ENCODE assay signal across 1 cellular context in the genomic region with DNA sequence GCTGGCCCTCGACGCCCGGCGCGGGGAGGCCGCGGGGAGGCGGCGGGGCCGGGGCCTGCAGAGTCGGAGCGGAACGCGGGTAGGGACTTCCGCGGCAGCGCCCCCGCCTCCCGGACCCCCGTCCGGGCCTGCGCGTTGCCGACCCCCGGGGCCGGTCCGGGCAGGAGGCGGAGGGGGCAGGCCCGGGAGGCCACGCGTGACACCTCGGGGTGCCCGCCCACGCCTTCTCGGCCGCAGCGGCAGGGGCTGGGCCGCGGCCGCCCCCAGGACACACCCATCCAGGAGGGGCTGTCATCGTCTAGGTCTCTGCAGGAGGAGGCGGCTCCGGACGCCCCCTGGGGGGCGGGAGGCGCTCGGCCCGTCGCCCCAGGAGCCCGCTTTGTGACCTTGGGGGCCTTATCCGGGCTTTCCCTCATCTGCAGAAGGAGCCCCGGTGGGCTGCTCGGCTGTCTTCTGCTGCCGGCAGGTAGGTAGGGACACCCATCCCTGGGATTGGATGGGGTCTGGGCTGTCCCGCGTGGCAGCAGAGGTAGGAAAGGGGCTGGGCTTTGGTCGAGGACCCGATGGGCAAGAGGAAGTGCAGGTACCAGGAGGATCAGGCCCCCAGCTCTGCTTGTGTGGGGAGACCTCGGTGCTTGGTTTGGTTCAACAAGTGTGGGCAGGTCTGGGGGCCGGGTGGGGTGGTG.
TF ChIP-seq lines count a peak whose summit lies in the region.

No MANE protein-coding gene starts in this region.

TF ChIP-seq in K562, 482 proteins besides CTCF, POLR2A, EP300 and RAD21 (continues in another document):
- TF ChIP-seq JUND (IDR thresholded peaks at IDR 0.05; ENCODE audit: borderline replicate concordance, low read depth, low read length) (peak; percentile 50; the same call in 1 of the 2 replicates), JUND (tag; IDR thresholded peaks at IDR 0.05; ENCODE audit: borderline replicate concordance, low read depth, low read length) (no peak), KLF13 (tag; IDR thresholded peaks at IDR 0.05; ENCODE audit: borderline replicate concordance, low read depth) (peak; percentile 83; the same call in 1 of the 2 replicates), MTA3 (IDR thresholded peaks at IDR 0.05; ENCODE audit: borderline replicate concordance) (peak; percentile 54), TBL1XR1 (IDR thresholded peaks at IDR 0.05; ENCODE audit: low read length in 2 of 2) (peak in 1 of 2 experiments; percentile 22; a peak in 1 of 4 replicates), HMG20B (CRISPR knock-in tag; IDR thresholded peaks at IDR 0.05) (no peak), CCNT2 (IDR thresholded peaks at IDR 0.05; ENCODE audit: borderline replicate concordance, extremely low read depth, insufficient read length, low read depth, low read length) (peak; percentile 65), TFAM (CRISPR knock-in tag; conservative IDR thresholded peaks at IDR 0.05) (no peak), TRIM24 (IDR thresholded peaks at IDR 0.05) (no peak), MYC (IDR thresholded peaks at IDR 0.05; ENCODE audit: low read depth, low read length) (peak; percentile 81), MYC (CRISPR knock-in tag; IDR thresholded peaks at IDR 0.05; ENCODE audit: borderline replicate concordance, low read depth) (no peak), TOE1 (IDR thresholded peaks at IDR 0.05; ENCODE audit: borderline replicate concordance) (peak; percentile 24; the same call in 1 of the 2 replicates), TOE1 (CRISPR knock-in tag; IDR thresholded peaks at IDR 0.05; ENCODE audit: borderline replicate concordance, low read depth) (no peak), EZH2 (IDR thresholded peaks at IDR 0.05; ENCODE audit: borderline replicate concordance, low read depth, low read length) (no peak), FOXM1 (IDR thresholded peaks at IDR 0.05; ENCODE audit: low read depth) (no peak), FOXM1 (CRISPR knock-in tag; IDR thresholded peaks at IDR 0.05; ENCODE audit: low read depth) (0 out of 2 replicates have a peak, but pooled peaks have one; percentile 38), ZNF282 (CRISPR knock-in tag; IDR thresholded peaks at IDR 0.05) (no peak), TSC22D4 (tag; IDR thresholded peaks at IDR 0.05) (no peak), NR2C1 (IDR thresholded peaks at IDR 0.05) (no peak), NR2C1 (tag; IDR thresholded peaks at IDR 0.05) (no peak), ZNF436 (CRISPR knock-in tag; IDR thresholded peaks at IDR 0.05) (no peak), TARDBP (IDR thresholded peaks at IDR 0.05) (no peak), BHLHE40 (IDR thresholded peaks at IDR 0.05; ENCODE audit: low read length) (peak; percentile 58), PCBP1 (IDR thresholded peaks at IDR 0.05; ENCODE audit: low read depth, low read length, poor library complexity, severe bottlenecking) (no peak), ZNF143 (CRISPR knock-in tag; IDR thresholded peaks at IDR 0.05) (no peak), HEY1 (CRISPR knock-in tag; IDR thresholded peaks at IDR 0.05; ENCODE audit: borderline replicate concordance) (no peak), CHD1 (IDR thresholded peaks at IDR 0.05; ENCODE audit: low read length) (peak; percentile 48), RFX1 (IDR thresholded peaks at IDR 0.05) (no peak), SMARCA4 (IDR thresholded peaks at IDR 0.05) (0 out of 2 replicates have a peak, but pooled peaks have one; percentile 24), KLF1 (tag; IDR thresholded peaks at IDR 0.05) (peak; percentile 46; the same call in 1 of the 2 replicates), RB1 (IDR thresholded peaks at IDR 0.05; ENCODE audit: low read depth) (peak; percentile 91), SIN3B (IDR thresholded peaks at IDR 0.05; ENCODE audit: low read depth) (peak; percentile 49; the same call in 1 of the 2 replicates), RNF2 (IDR thresholded peaks at IDR 0.05) (peak; percentile 29; the same call in 1 of the 2 replicates), ATF7 (IDR thresholded peaks at IDR 0.05) (peak; percentile 78), BMI1 (IDR thresholded peaks at IDR 0.05; ENCODE audit: low read length) (no peak)
- TF ChIP-seq, protein P1, sequence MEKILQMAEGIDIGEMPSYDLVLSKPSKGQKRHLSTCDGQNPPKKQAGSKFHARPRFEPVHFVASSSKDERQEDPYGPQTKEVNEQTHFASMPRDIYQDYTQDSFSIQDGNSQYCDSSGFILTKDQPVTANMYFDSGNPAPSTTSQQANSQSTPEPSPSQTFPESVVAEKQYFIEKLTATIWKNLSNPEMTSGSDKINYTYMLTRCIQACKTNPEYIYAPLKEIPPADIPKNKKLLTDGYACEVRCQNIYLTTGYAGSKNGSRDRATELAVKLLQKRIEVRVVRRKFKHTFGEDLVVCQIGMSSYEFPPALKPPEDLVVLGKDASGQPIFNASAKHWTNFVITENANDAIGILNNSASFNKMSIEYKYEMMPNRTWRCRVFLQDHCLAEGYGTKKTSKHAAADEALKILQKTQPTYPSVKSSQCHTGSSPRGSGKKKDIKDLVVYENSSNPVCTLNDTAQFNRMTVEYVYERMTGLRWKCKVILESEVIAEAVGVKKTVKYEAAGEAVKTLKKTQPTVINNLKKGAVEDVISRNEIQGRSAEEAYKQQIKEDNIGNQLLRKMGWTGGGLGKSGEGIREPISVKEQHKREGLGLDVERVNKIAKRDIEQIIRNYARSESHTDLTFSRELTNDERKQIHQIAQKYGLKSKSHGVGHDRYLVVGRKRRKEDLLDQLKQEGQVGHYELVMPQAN (IDR thresholded peaks at IDR 0.05; ENCODE audit: borderline replicate concordance) = peak; percentile 40; the same call in 1 of the 2 replicates
- TF ChIP-seq, protein P2, sequence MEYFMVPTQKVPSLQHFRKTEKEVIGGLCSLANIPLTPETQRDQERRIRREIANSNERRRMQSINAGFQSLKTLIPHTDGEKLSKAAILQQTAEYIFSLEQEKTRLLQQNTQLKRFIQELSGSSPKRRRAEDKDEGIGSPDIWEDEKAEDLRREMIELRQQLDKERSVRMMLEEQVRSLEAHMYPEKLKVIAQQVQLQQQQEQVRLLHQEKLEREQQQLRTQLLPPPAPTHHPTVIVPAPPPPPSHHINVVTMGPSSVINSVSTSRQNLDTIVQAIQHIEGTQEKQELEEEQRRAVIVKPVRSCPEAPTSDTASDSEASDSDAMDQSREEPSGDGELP (CRISPR knock-in tag; IDR thresholded peaks at IDR 0.05; ENCODE audit: borderline replicate concordance) = 0 out of 2 replicates have a peak, but pooled peaks have one; percentile 29
- TF ChIP-seq, protein P3, sequence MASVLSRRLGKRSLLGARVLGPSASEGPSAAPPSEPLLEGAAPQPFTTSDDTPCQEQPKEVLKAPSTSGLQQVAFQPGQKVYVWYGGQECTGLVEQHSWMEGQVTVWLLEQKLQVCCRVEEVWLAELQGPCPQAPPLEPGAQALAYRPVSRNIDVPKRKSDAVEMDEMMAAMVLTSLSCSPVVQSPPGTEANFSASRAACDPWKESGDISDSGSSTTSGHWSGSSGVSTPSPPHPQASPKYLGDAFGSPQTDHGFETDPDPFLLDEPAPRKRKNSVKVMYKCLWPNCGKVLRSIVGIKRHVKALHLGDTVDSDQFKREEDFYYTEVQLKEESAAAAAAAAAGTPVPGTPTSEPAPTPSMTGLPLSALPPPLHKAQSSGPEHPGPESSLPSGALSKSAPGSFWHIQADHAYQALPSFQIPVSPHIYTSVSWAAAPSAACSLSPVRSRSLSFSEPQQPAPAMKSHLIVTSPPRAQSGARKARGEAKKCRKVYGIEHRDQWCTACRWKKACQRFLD (CRISPR knock-in tag; IDR thresholded peaks at IDR 0.05) = peak; percentile 62; the same call in 1 of the 2 replicates
- TF ChIP-seq, protein P4, sequence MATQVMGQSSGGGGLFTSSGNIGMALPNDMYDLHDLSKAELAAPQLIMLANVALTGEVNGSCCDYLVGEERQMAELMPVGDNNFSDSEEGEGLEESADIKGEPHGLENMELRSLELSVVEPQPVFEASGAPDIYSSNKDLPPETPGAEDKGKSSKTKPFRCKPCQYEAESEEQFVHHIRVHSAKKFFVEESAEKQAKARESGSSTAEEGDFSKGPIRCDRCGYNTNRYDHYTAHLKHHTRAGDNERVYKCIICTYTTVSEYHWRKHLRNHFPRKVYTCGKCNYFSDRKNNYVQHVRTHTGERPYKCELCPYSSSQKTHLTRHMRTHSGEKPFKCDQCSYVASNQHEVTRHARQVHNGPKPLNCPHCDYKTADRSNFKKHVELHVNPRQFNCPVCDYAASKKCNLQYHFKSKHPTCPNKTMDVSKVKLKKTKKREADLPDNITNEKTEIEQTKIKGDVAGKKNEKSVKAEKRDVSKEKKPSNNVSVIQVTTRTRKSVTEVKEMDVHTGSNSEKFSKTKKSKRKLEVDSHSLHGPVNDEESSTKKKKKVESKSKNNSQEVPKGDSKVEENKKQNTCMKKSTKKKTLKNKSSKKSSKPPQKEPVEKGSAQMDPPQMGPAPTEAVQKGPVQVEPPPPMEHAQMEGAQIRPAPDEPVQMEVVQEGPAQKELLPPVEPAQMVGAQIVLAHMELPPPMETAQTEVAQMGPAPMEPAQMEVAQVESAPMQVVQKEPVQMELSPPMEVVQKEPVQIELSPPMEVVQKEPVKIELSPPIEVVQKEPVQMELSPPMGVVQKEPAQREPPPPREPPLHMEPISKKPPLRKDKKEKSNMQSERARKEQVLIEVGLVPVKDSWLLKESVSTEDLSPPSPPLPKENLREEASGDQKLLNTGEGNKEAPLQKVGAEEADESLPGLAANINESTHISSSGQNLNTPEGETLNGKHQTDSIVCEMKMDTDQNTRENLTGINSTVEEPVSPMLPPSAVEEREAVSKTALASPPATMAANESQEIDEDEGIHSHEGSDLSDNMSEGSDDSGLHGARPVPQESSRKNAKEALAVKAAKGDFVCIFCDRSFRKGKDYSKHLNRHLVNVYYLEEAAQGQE (CRISPR knock-in tag; IDR thresholded peaks at IDR 0.05; ENCODE audit: low read depth) = peak; percentile 52; the same call in 1 of the 2 replicates
- TF ChIP-seq, protein P5, sequence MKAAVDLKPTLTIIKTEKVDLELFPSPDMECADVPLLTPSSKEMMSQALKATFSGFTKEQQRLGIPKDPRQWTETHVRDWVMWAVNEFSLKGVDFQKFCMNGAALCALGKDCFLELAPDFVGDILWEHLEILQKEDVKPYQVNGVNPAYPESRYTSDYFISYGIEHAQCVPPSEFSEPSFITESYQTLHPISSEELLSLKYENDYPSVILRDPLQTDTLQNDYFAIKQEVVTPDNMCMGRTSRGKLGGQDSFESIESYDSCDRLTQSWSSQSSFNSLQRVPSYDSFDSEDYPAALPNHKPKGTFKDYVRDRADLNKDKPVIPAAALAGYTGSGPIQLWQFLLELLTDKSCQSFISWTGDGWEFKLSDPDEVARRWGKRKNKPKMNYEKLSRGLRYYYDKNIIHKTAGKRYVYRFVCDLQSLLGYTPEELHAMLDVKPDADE (conservative IDR thresholded peaks at IDR 0.05; ENCODE audit: control insufficient read depth, low read depth, low read length) = peak; percentile 80
- TF ChIP-seq, protein P6, sequence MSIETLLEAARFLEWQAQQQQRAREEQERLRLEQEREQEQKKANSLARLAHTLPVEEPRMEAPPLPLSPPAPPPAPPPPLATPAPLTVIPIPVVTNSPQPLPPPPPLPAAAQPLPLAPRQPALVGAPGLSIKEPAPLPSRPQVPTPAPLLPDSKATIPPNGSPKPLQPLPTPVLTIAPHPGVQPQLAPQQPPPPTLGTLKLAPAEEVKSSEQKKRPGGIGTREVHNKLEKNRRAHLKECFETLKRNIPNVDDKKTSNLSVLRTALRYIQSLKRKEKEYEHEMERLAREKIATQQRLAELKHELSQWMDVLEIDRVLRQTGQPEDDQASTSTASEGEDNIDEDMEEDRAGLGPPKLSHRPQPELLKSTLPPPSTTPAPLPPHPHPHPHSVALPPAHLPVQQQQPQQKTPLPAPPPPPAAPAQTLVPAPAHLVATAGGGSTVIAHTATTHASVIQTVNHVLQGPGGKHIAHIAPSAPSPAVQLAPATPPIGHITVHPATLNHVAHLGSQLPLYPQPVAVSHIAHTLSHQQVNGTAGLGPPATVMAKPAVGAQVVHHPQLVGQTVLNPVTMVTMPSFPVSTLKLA (conservative IDR thresholded peaks at IDR 0.05) = peak; percentile 33 to 73; a peak in 2 of 4 replicates
- TF ChIP-seq, protein P7, sequence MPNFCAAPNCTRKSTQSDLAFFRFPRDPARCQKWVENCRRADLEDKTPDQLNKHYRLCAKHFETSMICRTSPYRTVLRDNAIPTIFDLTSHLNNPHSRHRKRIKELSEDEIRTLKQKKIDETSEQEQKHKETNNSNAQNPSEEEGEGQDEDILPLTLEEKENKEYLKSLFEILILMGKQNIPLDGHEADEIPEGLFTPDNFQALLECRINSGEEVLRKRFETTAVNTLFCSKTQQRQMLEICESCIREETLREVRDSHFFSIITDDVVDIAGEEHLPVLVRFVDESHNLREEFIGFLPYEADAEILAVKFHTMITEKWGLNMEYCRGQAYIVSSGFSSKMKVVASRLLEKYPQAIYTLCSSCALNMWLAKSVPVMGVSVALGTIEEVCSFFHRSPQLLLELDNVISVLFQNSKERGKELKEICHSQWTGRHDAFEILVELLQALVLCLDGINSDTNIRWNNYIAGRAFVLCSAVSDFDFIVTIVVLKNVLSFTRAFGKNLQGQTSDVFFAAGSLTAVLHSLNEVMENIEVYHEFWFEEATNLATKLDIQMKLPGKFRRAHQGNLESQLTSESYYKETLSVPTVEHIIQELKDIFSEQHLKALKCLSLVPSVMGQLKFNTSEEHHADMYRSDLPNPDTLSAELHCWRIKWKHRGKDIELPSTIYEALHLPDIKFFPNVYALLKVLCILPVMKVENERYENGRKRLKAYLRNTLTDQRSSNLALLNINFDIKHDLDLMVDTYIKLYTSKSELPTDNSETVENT (CRISPR knock-in tag; IDR thresholded peaks at IDR 0.05) = peak; percentile 89
- TF ChIP-seq, protein P8, sequence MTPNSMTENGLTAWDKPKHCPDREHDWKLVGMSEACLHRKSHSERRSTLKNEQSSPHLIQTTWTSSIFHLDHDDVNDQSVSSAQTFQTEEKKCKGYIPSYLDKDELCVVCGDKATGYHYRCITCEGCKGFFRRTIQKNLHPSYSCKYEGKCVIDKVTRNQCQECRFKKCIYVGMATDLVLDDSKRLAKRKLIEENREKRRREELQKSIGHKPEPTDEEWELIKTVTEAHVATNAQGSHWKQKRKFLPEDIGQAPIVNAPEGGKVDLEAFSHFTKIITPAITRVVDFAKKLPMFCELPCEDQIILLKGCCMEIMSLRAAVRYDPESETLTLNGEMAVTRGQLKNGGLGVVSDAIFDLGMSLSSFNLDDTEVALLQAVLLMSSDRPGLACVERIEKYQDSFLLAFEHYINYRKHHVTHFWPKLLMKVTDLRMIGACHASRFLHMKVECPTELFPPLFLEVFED (CRISPR knock-in tag; conservative IDR thresholded peaks at IDR 0.05) = 0 out of 2 replicates have a peak, but pooled peaks have one; percentile 35
